ENCODE assay signal across 2 cellular contexts in genomic region chr1:171625225-171625624, GRCh38.
TF ChIP-seq lines count a peak whose summit lies in the region.

No MANE protein-coding gene starts in this region.

TF ChIP-seq in GM12891, 5 proteins besides CTCF, POLR2A, EP300 and RAD21 (continued from another document):
- TF ChIP-seq POLR2AphosphoS5 (IDR thresholded peaks at IDR 0.05; ENCODE audit: low read depth, low read length) (no peak), POU2F2 (IDR thresholded peaks at IDR 0.05; ENCODE audit: low read depth, low read length) (no peak), SPI1 (IDR thresholded peaks at IDR 0.05; ENCODE audit: low read depth, low read length) (no peak), PAX5 (IDR thresholded peaks at IDR 0.05; ENCODE audit: insufficient read depth, low read length, severe bottlenecking) (no peak)

TF ChIP-seq in K562, 482 proteins besides CTCF, POLR2A, EP300 and RAD21:
- TF ChIP-seq POLR3A (IDR thresholded peaks at IDR 0.05; ENCODE audit: borderline replicate concordance, extremely low read depth, insufficient read depth, insufficient read length) (no peak), TFE3 (CRISPR knock-in tag; IDR thresholded peaks at IDR 0.05) (peak; percentile 78), HIVEP1 (CRISPR knock-in tag; IDR thresholded peaks at IDR 0.05) (no peak)
